In the genomic region with DNA sequence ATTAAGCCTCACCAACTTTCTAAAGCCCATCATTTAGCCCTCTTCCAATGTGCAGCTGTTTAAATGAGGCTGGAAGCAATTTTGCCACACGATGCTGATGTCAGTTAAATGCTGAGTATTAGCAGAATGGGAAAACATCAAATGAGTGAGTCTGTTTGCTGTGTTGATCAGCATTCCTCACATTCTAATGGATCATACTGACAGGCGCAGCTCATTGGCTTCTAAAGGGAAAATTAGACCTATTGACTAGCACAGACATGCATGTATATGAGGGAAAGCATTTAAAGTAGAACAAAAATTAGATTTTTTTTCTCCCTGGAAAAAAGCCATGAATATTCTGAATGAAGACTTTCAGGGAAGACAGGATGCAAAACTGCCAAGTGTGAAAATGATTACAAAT, we compare ENCODE assay signal across 22 cellular contexts.
DNase-seq lines count a peak whose midpoint lies in the region; ATAC-seq, FAIRE-seq and TF ChIP-seq lines count a peak whose summit lies in the region.
"Had no signal": no experiment of that assay in that cellular context is flagged by ENCODE, and none has a peak within 500 bp of the region (broad histone marks: within the 10 kb centered on the region; RNA-seq: fewer than 3 reads in every experiment).

No MANE protein-coding gene starts in this region.

- no peak overlapping the region for H3K9ac ChIP-seq in SU-DHL-6 (ENCODE audit: low read length)
- no peak overlapping the region for H3K9ac ChIP-seq in H1 (replicated peaks in 1 of 4; ENCODE audit: extremely low read depth in 1 of 4, low read depth in 3 of 4, low read length in 3 of 4)

- H2AFZ ChIP-seq in SU-DHL-6 (ENCODE audit: low read depth, low read length, severe bottlenecking) (peak overlapping the region; percentile 12), H1 (ENCODE audit: low read length) (0 out of 2 replicates have a peak overlapping the region, but pooled peaks have one; percentile 8)

- no peaks in the 10 kb centered on the region for H3K23me2 ChIP-seq in H1 (ENCODE audit: low read depth, low read length)

- H4K8ac ChIP-seq in H1 (ENCODE audit: extremely low read depth, insufficient read depth, low read length): no peak overlapping the region

- no peak overlapping the region for H2BK5ac ChIP-seq in H1 (ENCODE audit: low read depth, low read length)

- no peak overlapping the region for H3K14ac ChIP-seq in H1 (ENCODE audit: insufficient read length)

- no peaks in the 10 kb centered on the region for H3K27me3 ChIP-seq in SU-DHL-6 (ENCODE audit: low read length)
- no peaks in the 10 kb centered on the region for H3K27me3 ChIP-seq in H1 (replicated peaks in 1 of 4; ENCODE audit: control insufficient read depth in 3 of 4, extremely low read depth in 1 of 4, insufficient read depth in 3 of 4, low read length in 3 of 4)
- no peaks in the 10 kb centered on the region for H3K27me3 ChIP-seq in right cardiac atrium (ENCODE audit: control insufficient read depth, insufficient read depth)

- 88% methylated on average over 2 of the region's 2 CpGs; no CpG with 5 or more reads in 1 of the 2 experiments for WGBS in H1 (ENCODE audit: extremely low coverage in 1 of 2, insufficient coverage in 1 of 2, insufficient read length in 1 of 2, insufficient replicate concordance in 2 of 2, low coverage in 1 of 2, low lambda C conversion rate in 2 of 2, missing lambda C conversion rate in 1 of 2), 2 experiments
- 20 to 60% methylated on average over 1 of the region's 2 CpGs for WGBS in mesodermal cell (ENCODE audit: insufficient coverage in 2 of 2), 2 experiments
- WGBS in right cardiac atrium: 47% methylated on average over 2 of the region's 2 CpGs

- TF ChIP-seq POLR2A in H1 (IDR thresholded peaks at IDR 0.05; ENCODE audit: control extremely low read depth in 1 of 2, low read depth in 2 of 2, low read length in 2 of 2): no peak

- no peaks in the 10 kb centered on the region for H3K9me2 ChIP-seq in SU-DHL-6 (replicated peaks; ENCODE audit: insufficient read depth, low read length)

- H3K23ac ChIP-seq in H1 (ENCODE audit: insufficient read length): no peak overlapping the region

- H3K9me3 ChIP-seq in SU-DHL-6 (ENCODE audit: insufficient read depth, low read length) (no peaks in the 10 kb centered on the region), H1 (ENCODE audit: insufficient read depth in 2 of 2, low read depth in 1 of 2, low read length in 1 of 2) (no peaks in the 10 kb centered on the region), mesodermal cell (ENCODE audit: control insufficient read depth, low read length) (no peaks in the 10 kb centered on the region), right cardiac atrium (ENCODE audit: control insufficient read depth, low read length) (no peaks in the 10 kb centered on the region)

- H3K4me3 ChIP-seq in SU-DHL-6 (ENCODE audit: insufficient read depth, low read length, poor library complexity, severe bottlenecking) (no peak overlapping the region), H1 (ENCODE audit: extremely low read depth in 1 of 4, insufficient read depth in 2 of 4, low read depth in 3 of 4, low read length in 4 of 4) (no peak overlapping the region), mesodermal cell (ENCODE audit: extremely low read depth, insufficient read depth, low read length, poor library complexity, severe bottlenecking) (no peak overlapping the region), right cardiac atrium (ENCODE audit: low read length) (no peak overlapping the region)

- CTCF ChIA-PET in H1 (lab: Charles Lee; ENCODE audit: partially characterized antibody): interaction anchor here (0.6 to 1.9 kb wide), 2 partner anchors 12 to 13 kb away, joined by 3 to 5 read pairs; no protein-coding TSS in a partner anchor

- POLR2A ChIA-PET in H1 (lab: Charles Lee; ENCODE audit: partially characterized antibody): no interaction called here

- H4K91ac ChIP-seq in H1 (replicated peaks; ENCODE audit: insufficient read length, low read length): no peak overlapping the region

- no peak for ATAC-seq in right cardiac atrium
- ATAC-seq: HepG2 had no signal

- intact Hi-C loops in right cardiac atrium (cut with DNase I): no loop called here

- H4K20me1 ChIP-seq in SU-DHL-6 (ENCODE audit: low read depth, low read length) (no peaks in the 10 kb centered on the region), H1 (replicated peaks in 1 of 2; ENCODE audit: control insufficient read depth in 1 of 2, insufficient read depth in 2 of 2, low read length in 2 of 2) (no peaks in the 10 kb centered on the region)

- H3K27ac ChIP-seq in SU-DHL-6 (ENCODE audit: low read depth, low read length): no peak overlapping the region
- H3K27ac ChIP-seq in H1 (ENCODE audit: low read depth, low read length): no peak overlapping the region
- H3K27ac ChIP-seq in mesodermal cell (ENCODE audit: low read depth, low read length, severe bottlenecking): peak overlapping the region; percentile 81
- no peak overlapping the region for H3K27ac ChIP-seq in right cardiac atrium (ENCODE audit: low read length)

- FAIRE-seq in H1 (lab: Jason Lieb, UNC): no peak

- H3F3A ChIP-seq in SU-DHL-6 (ENCODE audit: insufficient read depth): no peaks in the 10 kb centered on the region

- H3K4me1 ChIP-seq in H1 (replicated peaks in 1 of 4; ENCODE audit: control insufficient read depth in 3 of 4, insufficient read depth in 4 of 4, low read length in 3 of 4) (peaks cover 0 to 7% (median 0%) of the 10 kb centered on the region in 4 experiments; a peak in 2 of 7 replicates), mesodermal cell (ENCODE audit: control insufficient read depth, insufficient read depth, low read length, poor library complexity, severe bottlenecking) (no peaks in the 10 kb centered on the region), right cardiac atrium (ENCODE audit: control insufficient read depth, insufficient read depth, low read length) (no peaks in the 10 kb centered on the region)

- H4K5ac ChIP-seq in H1 (ENCODE audit: insufficient read length, low read depth, low read length): no peak overlapping the region

- H3K56ac ChIP-seq in H1 (replicated peaks; ENCODE audit: insufficient read length, low read depth, low read length): no peak overlapping the region

- TF ChIP-seq CTCF in SU-DHL-6 (IDR thresholded peaks at IDR 0.05; ENCODE audit: insufficient read depth, low read length, poor library complexity, severe bottlenecking) (no peak), H1 (IDR thresholded peaks at IDR 0.05; ENCODE audit: control extremely low read depth in 1 of 3, insufficient read depth in 1 of 3, low read depth in 1 of 3, low read length in 3 of 3) (no peak)

- H2BK15ac ChIP-seq in H1 (ENCODE audit: low read length): no peak overlapping the region

- H2BK120ac ChIP-seq in H1 (replicated peaks; ENCODE audit: low read depth, low read length): no peak overlapping the region

- H3K4ac ChIP-seq in H1 (replicated peaks; ENCODE audit: insufficient read length, low read depth, low read length): no peak overlapping the region

- TF ChIP-seq EP300 in H1 (IDR thresholded peaks at IDR 0.05; ENCODE audit: borderline replicate concordance in 1 of 2, low read depth in 2 of 2, low read length in 2 of 2): no peak

- H3K4me2 ChIP-seq in SU-DHL-6 (ENCODE audit: low read depth, low read length, poor library complexity, severe bottlenecking): no peak overlapping the region
- H3K4me2 ChIP-seq in H1 (ENCODE audit: insufficient read depth in 1 of 2, low read depth in 2 of 2, low read length in 2 of 2): 0 out of 4 replicates have a peak overlapping the region, but pooled peaks of 1 of the 2 experiments have one; percentile 5

- H3K79me2 ChIP-seq in SU-DHL-6 (ENCODE audit: insufficient read depth, low read length) (no peaks in the 10 kb centered on the region), H1 (ENCODE audit: control insufficient read depth in 1 of 2, insufficient read depth in 2 of 2, low read length in 2 of 2) (no peaks in the 10 kb centered on the region)

- no peak overlapping the region for H3K18ac ChIP-seq in H1 (ENCODE audit: extremely low read depth, low read length)

- no peak overlapping the region for H2BK12ac ChIP-seq in H1 (ENCODE audit: low read depth, low read length)

- TF ChIP-seq RAD21 in H1 (IDR thresholded peaks at IDR 0.05 in 1 of 2, conservative IDR thresholded peaks at IDR 0.05 in 1 of 2; ENCODE audit: low read depth in 2 of 2, low read length in 2 of 2): no peak

- no peaks in the 10 kb centered on the region for H3K79me1 ChIP-seq in H1 (ENCODE audit: low read depth, low read length)

- H2BK20ac ChIP-seq in H1 (ENCODE audit: low read length): no peak overlapping the region

- no peak overlapping the region for H2AK5ac ChIP-seq in H1 (ENCODE audit: low read depth, low read length)

- H3K36me3 ChIP-seq in SU-DHL-6 (ENCODE audit: low read length) (no peaks in the 10 kb centered on the region), H1 (ENCODE audit: control insufficient read depth in 2 of 4, insufficient read depth in 4 of 4, low read length in 3 of 4) (no peaks in the 10 kb centered on the region), mesodermal cell (ENCODE audit: control insufficient read depth, insufficient read depth, low read length) (no peaks in the 10 kb centered on the region)

- DNase-seq in H1 (ENCODE audit: low read depth in 1 of 2, low spot score in 2 of 2) (no peak), retina (peak; percentile 15), ureter (ENCODE audit: low spot score) (no peak), right cardiac atrium (no peak), NOMO-1 treated with DMSO at 0.1 percent for 48 hours (lab: John Stamatoyannopoulos, UW; ENCODE audit: unreplicated experiment) (no peak), SHP77 treated with DMSO at 0.1 percent for 48 hours (lab: John Stamatoyannopoulos, UW) (no peak)
- DNase-seq: C1 segment of cervical spinal cord; CD4-positive, alpha-beta memory T cell; COR-L47; DMS53; GOT3; Karpas-422; NCI-H1092 treated with DMSO at 0.1 percent for 48 hours; NCI-H1436; NCI-H187 treated with DMSO at 0.1 percent for 48 hours; NCI-H2171 treated with DMSO at 0.1 percent for 48 hours; NCI-H524; Right ventricle myocardium superior; RPMI8226 had no signal

TF ChIP-seq in H1, 55 proteins besides CTCF, POLR2A, EP300 and RAD21 (continues in another document):
- TF ChIP-seq, protein P1, sequence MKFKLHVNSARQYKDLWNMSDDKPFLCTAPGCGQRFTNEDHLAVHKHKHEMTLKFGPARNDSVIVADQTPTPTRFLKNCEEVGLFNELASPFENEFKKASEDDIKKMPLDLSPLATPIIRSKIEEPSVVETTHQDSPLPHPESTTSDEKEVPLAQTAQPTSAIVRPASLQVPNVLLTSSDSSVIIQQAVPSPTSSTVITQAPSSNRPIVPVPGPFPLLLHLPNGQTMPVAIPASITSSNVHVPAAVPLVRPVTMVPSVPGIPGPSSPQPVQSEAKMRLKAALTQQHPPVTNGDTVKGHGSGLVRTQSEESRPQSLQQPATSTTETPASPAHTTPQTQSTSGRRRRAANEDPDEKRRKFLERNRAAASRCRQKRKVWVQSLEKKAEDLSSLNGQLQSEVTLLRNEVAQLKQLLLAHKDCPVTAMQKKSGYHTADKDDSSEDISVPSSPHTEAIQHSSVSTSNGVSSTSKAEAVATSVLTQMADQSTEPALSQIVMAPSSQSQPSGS (IDR thresholded peaks at IDR 0.05; ENCODE audit: low read length): no peak
- TF ChIP-seq BRCA1 (IDR thresholded peaks at IDR 0.05; ENCODE audit: low read depth, low read length) (no peak), BCL11A (IDR thresholded peaks at IDR 0.05; ENCODE audit: low read depth in 2 of 2, low read length in 2 of 2) (no peak), SUZ12 (IDR thresholded peaks at IDR 0.05; ENCODE audit: low read length) (no peak), POLR2AphosphoS5 (IDR thresholded peaks at IDR 0.05; ENCODE audit: low read depth, low read length) (no peak)
